In genomic region chr16:6970171-6970857, GRCh38 we compare ENCODE assay signal across 8 cellular contexts.
"Had no signal": no experiment of that assay in that cellular context is flagged by ENCODE, and none has a peak within 500 bp of the region (broad histone marks: within the 10 kb centered on the region; RNA-seq: fewer than 3 reads in every experiment).

No MANE protein-coding gene starts in this region.

- ATAC-seq: GM12878 had no signal

- H3K4me3 ChIP-seq: GM12878 had no signal

- DNase-seq: GDM1, GF-D8 had no signal

- FAIRE-seq: G401.6, GM12878, GM12891, GM12892, GM18507, GM19239 had no signal
